Comparison of ENCODE assay signal across 9 cellular contexts in genomic region chr5:6659941-6660684, GRCh38. TPM values are rescaled to one million over a fixed set of nuclear protein-coding genes. Genes with fewer than 3 reads are reported as not detected.
DNase-seq lines count a peak whose midpoint lies in the region; ATAC-seq and TF ChIP-seq lines count a peak whose summit lies in the region.
"Had no signal": no experiment of that assay in that cellular context is flagged by ENCODE, and none has a peak within 500 bp of the region (broad histone marks: within the 10 kb centered on the region; RNA-seq: fewer than 3 reads in every experiment).

No MANE protein-coding gene starts in this region.

- no peaks in the 10 kb centered on the region for H3K4me1 ChIP-seq in naive thymus-derived CD4-positive, alpha-beta T cell (ENCODE audit: control insufficient read depth in 2 of 2, insufficient read depth in 2 of 2, low read length in 2 of 2)
- no peaks in the 10 kb centered on the region for H3K4me1 ChIP-seq in hepatocyte (ENCODE audit: insufficient read depth)
- no peaks in the 10 kb centered on the region for H3K4me1 ChIP-seq in esophagus squamous epithelium

- H4K20me1 ChIP-seq in hepatocyte (ENCODE audit: insufficient read depth, poor library complexity, severe bottlenecking) = no peaks in the 10 kb centered on the region

- TF ChIP-seq CTCF in hepatocyte (IDR thresholded peaks at IDR 0.05; ENCODE audit: poor library complexity) (no peak), esophagus squamous epithelium (IDR thresholded peaks at IDR 0.05) (no peak)

- peak overlapping the region in 1 of 9 donors; percentile 65 for H3K27ac Mint-ChIP-seq in naive thymus-derived CD4-positive, alpha-beta T cell

- CTCF ChIA-PET in naive thymus-derived CD4-positive, alpha-beta T cell (lab: Charles Lee) = no interaction called here

- no peak overlapping the region for H3K27ac ChIP-seq in naive thymus-derived CD4-positive, alpha-beta T cell (ENCODE audit: low read depth, low read length)
- H3K27ac ChIP-seq in hepatocyte (no peak overlapping the region), esophagus squamous epithelium (no peak overlapping the region)

- TF ChIP-seq POLR2A in esophagus squamous epithelium (IDR thresholded peaks at IDR 0.05) = no peak

- no peaks in the 10 kb centered on the region for H3K79me2 ChIP-seq in hepatocyte

- no peaks in the 10 kb centered on the region for H3K27me3 Mint-ChIP-seq in naive thymus-derived CD4-positive, alpha-beta T cell

- H3K4me3 Mint-ChIP-seq in naive thymus-derived CD4-positive, alpha-beta T cell = peak overlapping the region in 2 of 10 donors; percentile 32 to 44

- H3K9me3 ChIP-seq in naive thymus-derived CD4-positive, alpha-beta T cell (ENCODE audit: control insufficient read depth in 2 of 3, low read length in 3 of 3) = peaks cover 0 to 10% (median 0%) of the 10 kb centered on the region in 3 experiments
- H3K9me3 ChIP-seq in hepatocyte (ENCODE audit: low read depth) = peaks cover 5% of the 10 kb centered on the region
- peaks cover 0 to 8% (median 0%) of the 10 kb centered on the region in 3 donors for H3K9me3 ChIP-seq in esophagus squamous epithelium

- H3K36me3 ChIP-seq in naive thymus-derived CD4-positive, alpha-beta T cell (ENCODE audit: control insufficient read depth in 2 of 3, insufficient read depth in 3 of 3, low read length in 3 of 3) = no peaks in the 10 kb centered on the region
- no peaks in the 10 kb centered on the region for H3K36me3 ChIP-seq in hepatocyte (replicated peaks; ENCODE audit: insufficient read depth, low read depth)
- peaks cover 10 to 97% (median 21%) of the 10 kb centered on the region in 3 donors for H3K36me3 ChIP-seq in esophagus squamous epithelium

- H3K27me3 ChIP-seq in naive thymus-derived CD4-positive, alpha-beta T cell (ENCODE audit: control insufficient read depth in 2 of 2, insufficient read depth in 2 of 2, low read length in 2 of 2) = no peaks in the 10 kb centered on the region
- no peaks in the 10 kb centered on the region for H3K27me3 ChIP-seq in hepatocyte
- H3K27me3 ChIP-seq in esophagus squamous epithelium = no peaks in the 10 kb centered on the region

- 96% methylated on average over 13 of the region's 13 CpGs for WGBS in hepatocyte (ENCODE audit: low lambda C conversion rate, missing lambda C conversion rate)
- WGBS in esophagus squamous epithelium, 2 donors = 76 to 80% methylated on average over 9 to 12 of the region's 13 CpGs

- H3K4me1 Mint-ChIP-seq in naive thymus-derived CD4-positive, alpha-beta T cell = peaks cover 0 to 10% (median 2%) of the 10 kb centered on the region in 7 donors

- no peak for DNase-seq in naive thymus-derived CD4-positive, alpha-beta T cell
- DNase-seq in hepatocyte (ENCODE audit: low spot score) (no peak), GM03348 (ENCODE audit: low spot score) (no peak), esophagus squamous epithelium (lab: John Stamatoyannopoulos, UW) (no peak)
- DNase-seq: GOT3, NCI-H748 treated with DMSO at 0.1 percent for 48 hours had no signal

- peaks cover 5 to 21% (median 16%) of the 10 kb centered on the region in 11 donors for H3K9me3 Mint-ChIP-seq in naive thymus-derived CD4-positive, alpha-beta T cell

- peak; percentile 76 for ATAC-seq in GM18870 (IDR thresholded peaks at IDR 0.05; ENCODE audit: unreplicated experiment)
- ATAC-seq in GM21576 (IDR thresholded peaks at IDR 0.05; ENCODE audit: unreplicated experiment) = peak; percentile 79
- peak; percentile 68 for ATAC-seq in HG03460 (IDR thresholded peaks at IDR 0.05; ENCODE audit: unreplicated experiment)
- peak; percentile 26 for ATAC-seq in naive thymus-derived CD4-positive, alpha-beta T cell

- H3K9me2 ChIP-seq in hepatocyte (replicated peaks; ENCODE audit: insufficient read depth) = no peaks in the 10 kb centered on the region

- H3K4me3 ChIP-seq in naive thymus-derived CD4-positive, alpha-beta T cell (ENCODE audit: low read length) = no peak overlapping the region
- H3K4me3 ChIP-seq in hepatocyte (no peak overlapping the region), esophagus squamous epithelium (no peak overlapping the region)

- H3K4me2 ChIP-seq in hepatocyte = no peak overlapping the region

- peaks cover 22 to 40% (median 33%) of the 10 kb centered on the region in 5 donors for H3K36me3 Mint-ChIP-seq in naive thymus-derived CD4-positive, alpha-beta T cell

- POLR2A ChIA-PET in naive thymus-derived CD4-positive, alpha-beta T cell (lab: Charles Lee) = no interaction called here

- intact Hi-C loops in naive thymus-derived CD4-positive, alpha-beta T cell (cut with micrococcal nuclease) = no loop called here
- intact Hi-C loops in esophagus squamous epithelium (cut with DNase I) = no loop called here

- no peak overlapping the region for H2AFZ ChIP-seq in hepatocyte

RNA-seq across cellular contexts. Expression of gene SRD5A1, which starts 26.9 kb away (rescaled TPM):
- total RNA-seq in naive thymus-derived CD4-positive, alpha-beta T cell = 10 to 100 TPM in 2 of 5 experiments, 1 to 10 TPM in 3; 3.4 to 11.9 (median 6.6) TPM
- 1 to 10 TPM; 2.9 to 3.7 TPM for polyA plus RNA-seq in naive thymus-derived CD4-positive, alpha-beta T cell
- total RNA-seq in hepatocyte (12.1 and 19.9 TPM in 2 replicates), esophagus squamous epithelium (100 to 1,000 TPM in 1 of 4 donors, 10 to 100 TPM in 3; 34.1 to 126 (median 80.1) TPM)
- 6.7 and 8.6 TPM in 2 replicates for polyA plus RNA-seq in hepatocyte

RNA-seq across cellular contexts. Expression of gene NSUN2, which starts 27.3 kb away (rescaled TPM):
- 10 to 100 TPM; 52.4 to 87.2 (median 72.9) TPM for total RNA-seq in naive thymus-derived CD4-positive, alpha-beta T cell
- polyA plus RNA-seq in naive thymus-derived CD4-positive, alpha-beta T cell = 10 to 100 TPM; 25.4 to 51.8 TPM
- total RNA-seq in hepatocyte (31.4 and 34.8 TPM in 2 replicates), esophagus squamous epithelium (10 to 100 TPM; 37.7 to 65.8 (median 49.0) TPM)
- polyA plus RNA-seq in hepatocyte = 40.9 and 43.0 TPM in 2 replicates

RNA-seq across cellular contexts. Expression of gene TENT4A, which starts 53.1 kb away (rescaled TPM):
- 10 to 100 TPM; 34.9 to 61.4 (median 52.2) TPM for total RNA-seq in naive thymus-derived CD4-positive, alpha-beta T cell
- polyA plus RNA-seq in naive thymus-derived CD4-positive, alpha-beta T cell = 1 to 10 TPM; 1.6 to 2.2 TPM
- 8.7 and 14.1 TPM in 2 replicates for total RNA-seq in hepatocyte
- polyA plus RNA-seq in hepatocyte = 6.8 and 7.3 TPM in 2 replicates
- total RNA-seq in esophagus squamous epithelium = 10 to 100 TPM in 2 of 4 donors, 1 to 10 TPM in 2; 8.0 to 30.7 (median 17.9) TPM

Comparison
In these comparisons a context has a peak if more than half of its experiments do, and no peak if none do; other contexts are left out.
1. ATAC-seq: peak in every context shown above with its lines; median percentile 79 in GM21576; 76 in GM18870; 68 in HG03460; 26 in naive thymus-derived CD4-positive, alpha-beta T cell.